ENCODE assay signal across 1 cellular context in the genomic region with DNA sequence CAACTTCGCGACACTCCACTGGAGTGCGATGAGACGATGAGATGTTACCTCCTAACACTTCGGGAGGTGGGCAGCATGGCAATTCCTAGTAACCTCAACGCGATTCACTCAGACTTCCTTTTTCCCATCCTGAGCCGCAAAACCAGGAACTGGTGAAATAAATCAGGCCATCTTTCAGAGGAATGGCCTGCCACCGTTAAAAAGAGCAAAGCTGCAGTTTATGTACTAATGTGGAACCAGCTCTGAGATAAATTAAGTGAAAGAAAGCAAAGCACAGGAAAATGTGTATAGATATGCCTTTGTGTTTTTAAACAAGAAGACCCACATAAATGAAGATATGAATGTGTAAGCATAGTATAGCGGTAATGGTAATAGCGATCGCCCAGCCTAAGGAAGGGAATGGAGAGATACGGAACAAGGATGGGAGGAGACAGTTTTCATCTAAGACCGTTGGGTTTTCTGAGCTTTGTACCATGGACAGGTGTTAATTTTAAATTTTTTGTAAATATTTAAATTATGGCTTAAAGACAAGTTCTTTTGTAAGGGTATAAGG.
TF ChIP-seq lines count a peak whose summit lies in the region.

No MANE protein-coding gene starts in this region.

TF ChIP-seq in K562, 482 proteins besides CTCF, POLR2A, EP300 and RAD21 (continued from another document and continues in another):
- TF ChIP-seq, protein P1, sequence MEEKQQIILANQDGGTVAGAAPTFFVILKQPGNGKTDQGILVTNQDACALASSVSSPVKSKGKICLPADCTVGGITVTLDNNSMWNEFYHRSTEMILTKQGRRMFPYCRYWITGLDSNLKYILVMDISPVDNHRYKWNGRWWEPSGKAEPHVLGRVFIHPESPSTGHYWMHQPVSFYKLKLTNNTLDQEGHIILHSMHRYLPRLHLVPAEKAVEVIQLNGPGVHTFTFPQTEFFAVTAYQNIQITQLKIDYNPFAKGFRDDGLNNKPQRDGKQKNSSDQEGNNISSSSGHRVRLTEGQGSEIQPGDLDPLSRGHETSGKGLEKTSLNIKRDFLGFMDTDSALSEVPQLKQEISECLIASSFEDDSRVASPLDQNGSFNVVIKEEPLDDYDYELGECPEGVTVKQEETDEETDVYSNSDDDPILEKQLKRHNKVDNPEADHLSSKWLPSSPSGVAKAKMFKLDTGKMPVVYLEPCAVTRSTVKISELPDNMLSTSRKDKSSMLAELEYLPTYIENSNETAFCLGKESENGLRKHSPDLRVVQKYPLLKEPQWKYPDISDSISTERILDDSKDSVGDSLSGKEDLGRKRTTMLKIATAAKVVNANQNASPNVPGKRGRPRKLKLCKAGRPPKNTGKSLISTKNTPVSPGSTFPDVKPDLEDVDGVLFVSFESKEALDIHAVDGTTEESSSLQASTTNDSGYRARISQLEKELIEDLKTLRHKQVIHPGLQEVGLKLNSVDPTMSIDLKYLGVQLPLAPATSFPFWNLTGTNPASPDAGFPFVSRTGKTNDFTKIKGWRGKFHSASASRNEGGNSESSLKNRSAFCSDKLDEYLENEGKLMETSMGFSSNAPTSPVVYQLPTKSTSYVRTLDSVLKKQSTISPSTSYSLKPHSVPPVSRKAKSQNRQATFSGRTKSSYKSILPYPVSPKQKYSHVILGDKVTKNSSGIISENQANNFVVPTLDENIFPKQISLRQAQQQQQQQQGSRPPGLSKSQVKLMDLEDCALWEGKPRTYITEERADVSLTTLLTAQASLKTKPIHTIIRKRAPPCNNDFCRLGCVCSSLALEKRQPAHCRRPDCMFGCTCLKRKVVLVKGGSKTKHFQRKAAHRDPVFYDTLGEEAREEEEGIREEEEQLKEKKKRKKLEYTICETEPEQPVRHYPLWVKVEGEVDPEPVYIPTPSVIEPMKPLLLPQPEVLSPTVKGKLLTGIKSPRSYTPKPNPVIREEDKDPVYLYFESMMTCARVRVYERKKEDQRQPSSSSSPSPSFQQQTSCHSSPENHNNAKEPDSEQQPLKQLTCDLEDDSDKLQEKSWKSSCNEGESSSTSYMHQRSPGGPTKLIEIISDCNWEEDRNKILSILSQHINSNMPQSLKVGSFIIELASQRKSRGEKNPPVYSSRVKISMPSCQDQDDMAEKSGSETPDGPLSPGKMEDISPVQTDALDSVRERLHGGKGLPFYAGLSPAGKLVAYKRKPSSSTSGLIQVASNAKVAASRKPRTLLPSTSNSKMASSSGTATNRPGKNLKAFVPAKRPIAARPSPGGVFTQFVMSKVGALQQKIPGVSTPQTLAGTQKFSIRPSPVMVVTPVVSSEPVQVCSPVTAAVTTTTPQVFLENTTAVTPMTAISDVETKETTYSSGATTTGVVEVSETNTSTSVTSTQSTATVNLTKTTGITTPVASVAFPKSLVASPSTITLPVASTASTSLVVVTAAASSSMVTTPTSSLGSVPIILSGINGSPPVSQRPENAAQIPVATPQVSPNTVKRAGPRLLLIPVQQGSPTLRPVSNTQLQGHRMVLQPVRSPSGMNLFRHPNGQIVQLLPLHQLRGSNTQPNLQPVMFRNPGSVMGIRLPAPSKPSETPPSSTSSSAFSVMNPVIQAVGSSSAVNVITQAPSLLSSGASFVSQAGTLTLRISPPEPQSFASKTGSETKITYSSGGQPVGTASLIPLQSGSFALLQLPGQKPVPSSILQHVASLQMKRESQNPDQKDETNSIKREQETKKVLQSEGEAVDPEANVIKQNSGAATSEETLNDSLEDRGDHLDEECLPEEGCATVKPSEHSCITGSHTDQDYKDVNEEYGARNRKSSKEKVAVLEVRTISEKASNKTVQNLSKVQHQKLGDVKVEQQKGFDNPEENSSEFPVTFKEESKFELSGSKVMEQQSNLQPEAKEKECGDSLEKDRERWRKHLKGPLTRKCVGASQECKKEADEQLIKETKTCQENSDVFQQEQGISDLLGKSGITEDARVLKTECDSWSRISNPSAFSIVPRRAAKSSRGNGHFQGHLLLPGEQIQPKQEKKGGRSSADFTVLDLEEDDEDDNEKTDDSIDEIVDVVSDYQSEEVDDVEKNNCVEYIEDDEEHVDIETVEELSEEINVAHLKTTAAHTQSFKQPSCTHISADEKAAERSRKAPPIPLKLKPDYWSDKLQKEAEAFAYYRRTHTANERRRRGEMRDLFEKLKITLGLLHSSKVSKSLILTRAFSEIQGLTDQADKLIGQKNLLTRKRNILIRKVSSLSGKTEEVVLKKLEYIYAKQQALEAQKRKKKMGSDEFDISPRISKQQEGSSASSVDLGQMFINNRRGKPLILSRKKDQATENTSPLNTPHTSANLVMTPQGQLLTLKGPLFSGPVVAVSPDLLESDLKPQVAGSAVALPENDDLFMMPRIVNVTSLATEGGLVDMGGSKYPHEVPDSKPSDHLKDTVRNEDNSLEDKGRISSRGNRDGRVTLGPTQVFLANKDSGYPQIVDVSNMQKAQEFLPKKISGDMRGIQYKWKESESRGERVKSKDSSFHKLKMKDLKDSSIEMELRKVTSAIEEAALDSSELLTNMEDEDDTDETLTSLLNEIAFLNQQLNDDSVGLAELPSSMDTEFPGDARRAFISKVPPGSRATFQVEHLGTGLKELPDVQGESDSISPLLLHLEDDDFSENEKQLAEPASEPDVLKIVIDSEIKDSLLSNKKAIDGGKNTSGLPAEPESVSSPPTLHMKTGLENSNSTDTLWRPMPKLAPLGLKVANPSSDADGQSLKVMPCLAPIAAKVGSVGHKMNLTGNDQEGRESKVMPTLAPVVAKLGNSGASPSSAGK (IDR thresholded peaks at IDR 0.05) = peak; percentile 50; the same call in 1 of the 2 replicates
- TF ChIP-seq THRA (IDR thresholded peaks at IDR 0.05) (no peak), KDM1A (IDR thresholded peaks at IDR 0.05) (no peak), PHF21A (IDR thresholded peaks at IDR 0.05; ENCODE audit: borderline replicate concordance, low read depth) (no peak), RNF2 (IDR thresholded peaks at IDR 0.05) (no peak), ZNF668 (CRISPR knock-in tag; IDR thresholded peaks at IDR 0.05) (no peak), ZNF695 (CRISPR knock-in tag; IDR thresholded peaks at IDR 0.05) (no peak), MTF1 (CRISPR knock-in tag; IDR thresholded peaks at IDR 0.05; ENCODE audit: borderline replicate concordance) (no peak), GTF2E2 (tag; IDR thresholded peaks at IDR 0.05) (peak; percentile 12; the same call in 1 of the 2 replicates), IRF2 (CRISPR knock-in tag; IDR thresholded peaks at IDR 0.05) (no peak), ELF1 (tag; IDR thresholded peaks at IDR 0.05) (no peak), ESRRB (CRISPR knock-in tag; IDR thresholded peaks at IDR 0.05; ENCODE audit: borderline replicate concordance) (no peak), HNRNPLL (IDR thresholded peaks at IDR 0.05; ENCODE audit: low read depth, low read length, poor library complexity, severe bottlenecking) (no peak), NCOR1 (IDR thresholded peaks at IDR 0.05) (no peak), FOXP4 (CRISPR knock-in tag; IDR thresholded peaks at IDR 0.05; ENCODE audit: borderline replicate concordance) (no peak), RBFOX2 (IDR thresholded peaks at IDR 0.05; ENCODE audit: low read depth, low read length) (no peak), SIRT6 (IDR thresholded peaks at IDR 0.05; ENCODE audit: low read depth, low read length) (no peak), MECOM (CRISPR knock-in tag; IDR thresholded peaks at IDR 0.05) (0 out of 2 replicates have a peak, but pooled peaks have one; percentile 22), LCOR (CRISPR knock-in tag; IDR thresholded peaks at IDR 0.05) (no peak), HCFC1 (IDR thresholded peaks at IDR 0.05; ENCODE audit: low read depth, low read length) (no peak), BRD4 (IDR thresholded peaks at IDR 0.05) (peak; percentile 25; the same call in 1 of the 2 replicates), TAF9B (IDR thresholded peaks at IDR 0.05; ENCODE audit: partially characterized antibody) (peak; percentile 6), RBM39 (optimal IDR thresholded peaks at IDR 0.05; ENCODE audit: low read depth, low read length) (no peak), RFX5 (IDR thresholded peaks at IDR 0.05; ENCODE audit: low read depth, low read length) (no peak), XRCC5 (IDR thresholded peaks at IDR 0.05; ENCODE audit: low read depth, low read length) (no peak)
- TF ChIP-seq, protein P2, sequence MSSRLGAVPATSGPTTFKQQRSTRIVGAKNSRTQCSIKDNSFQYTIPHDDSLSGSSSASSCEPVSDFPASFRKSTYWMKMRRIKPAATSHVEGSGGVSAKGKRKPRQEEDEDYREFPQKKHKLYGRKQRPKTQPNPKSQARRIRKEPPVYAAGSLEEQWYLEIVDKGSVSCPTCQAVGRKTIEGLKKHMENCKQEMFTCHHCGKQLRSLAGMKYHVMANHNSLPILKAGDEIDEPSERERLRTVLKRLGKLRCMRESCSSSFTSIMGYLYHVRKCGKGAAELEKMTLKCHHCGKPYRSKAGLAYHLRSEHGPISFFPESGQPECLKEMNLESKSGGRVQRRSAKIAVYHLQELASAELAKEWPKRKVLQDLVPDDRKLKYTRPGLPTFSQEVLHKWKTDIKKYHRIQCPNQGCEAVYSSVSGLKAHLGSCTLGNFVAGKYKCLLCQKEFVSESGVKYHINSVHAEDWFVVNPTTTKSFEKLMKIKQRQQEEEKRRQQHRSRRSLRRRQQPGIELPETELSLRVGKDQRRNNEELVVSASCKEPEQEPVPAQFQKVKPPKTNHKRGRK (tag; IDR thresholded peaks at IDR 0.05) = no peak
- TF ChIP-seq, protein P3, sequence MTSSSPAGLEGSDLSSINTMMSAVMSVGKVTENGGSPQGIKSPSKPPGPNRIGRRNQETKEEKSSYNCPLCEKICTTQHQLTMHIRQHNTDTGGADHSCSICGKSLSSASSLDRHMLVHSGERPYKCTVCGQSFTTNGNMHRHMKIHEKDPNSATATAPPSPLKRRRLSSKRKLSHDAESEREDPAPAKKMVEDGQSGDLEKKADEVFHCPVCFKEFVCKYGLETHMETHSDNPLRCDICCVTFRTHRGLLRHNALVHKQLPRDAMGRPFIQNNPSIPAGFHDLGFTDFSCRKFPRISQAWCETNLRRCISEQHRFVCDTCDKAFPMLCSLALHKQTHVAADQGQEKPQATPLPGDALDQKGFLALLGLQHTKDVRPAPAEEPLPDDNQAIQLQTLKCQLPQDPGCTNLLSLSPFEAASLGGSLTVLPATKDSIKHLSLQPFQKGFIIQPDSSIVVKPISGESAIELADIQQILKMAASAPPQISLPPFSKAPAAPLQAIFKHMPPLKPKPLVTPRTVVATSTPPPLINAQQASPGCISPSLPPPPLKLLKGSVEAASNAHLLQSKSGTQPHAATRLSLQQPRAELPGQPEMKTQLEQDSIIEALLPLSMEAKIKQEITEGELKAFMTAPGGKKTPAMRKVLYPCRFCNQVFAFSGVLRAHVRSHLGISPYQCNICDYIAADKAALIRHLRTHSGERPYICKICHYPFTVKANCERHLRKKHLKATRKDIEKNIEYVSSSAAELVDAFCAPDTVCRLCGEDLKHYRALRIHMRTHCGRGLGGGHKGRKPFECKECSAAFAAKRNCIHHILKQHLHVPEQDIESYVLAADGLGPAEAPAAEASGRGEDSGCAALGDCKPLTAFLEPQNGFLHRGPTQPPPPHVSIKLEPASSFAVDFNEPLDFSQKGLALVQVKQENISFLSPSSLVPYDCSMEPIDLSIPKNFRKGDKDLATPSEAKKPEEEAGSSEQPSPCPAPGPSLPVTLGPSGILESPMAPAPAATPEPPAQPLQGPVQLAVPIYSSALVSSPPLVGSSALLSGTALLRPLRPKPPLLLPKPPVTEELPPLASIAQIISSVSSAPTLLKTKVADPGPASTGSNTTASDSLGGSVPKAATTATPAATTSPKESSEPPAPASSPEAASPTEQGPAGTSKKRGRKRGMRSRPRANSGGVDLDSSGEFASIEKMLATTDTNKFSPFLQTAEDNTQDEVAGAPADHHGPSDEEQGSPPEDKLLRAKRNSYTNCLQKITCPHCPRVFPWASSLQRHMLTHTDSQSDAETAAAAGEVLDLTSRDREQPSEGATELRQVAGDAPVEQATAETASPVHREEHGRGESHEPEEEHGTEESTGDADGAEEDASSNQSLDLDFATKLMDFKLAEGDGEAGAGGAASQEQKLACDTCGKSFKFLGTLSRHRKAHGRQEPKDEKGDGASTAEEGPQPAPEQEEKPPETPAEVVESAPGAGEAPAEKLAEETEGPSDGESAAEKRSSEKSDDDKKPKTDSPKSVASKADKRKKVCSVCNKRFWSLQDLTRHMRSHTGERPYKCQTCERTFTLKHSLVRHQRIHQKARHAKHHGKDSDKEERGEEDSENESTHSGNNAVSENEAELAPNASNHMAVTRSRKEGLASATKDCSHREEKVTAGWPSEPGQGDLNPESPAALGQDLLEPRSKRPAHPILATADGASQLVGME (CRISPR knock-in tag; IDR thresholded peaks at IDR 0.05) = no peak
